ENCODE assay signal across 1 cellular context in the genomic region with DNA sequence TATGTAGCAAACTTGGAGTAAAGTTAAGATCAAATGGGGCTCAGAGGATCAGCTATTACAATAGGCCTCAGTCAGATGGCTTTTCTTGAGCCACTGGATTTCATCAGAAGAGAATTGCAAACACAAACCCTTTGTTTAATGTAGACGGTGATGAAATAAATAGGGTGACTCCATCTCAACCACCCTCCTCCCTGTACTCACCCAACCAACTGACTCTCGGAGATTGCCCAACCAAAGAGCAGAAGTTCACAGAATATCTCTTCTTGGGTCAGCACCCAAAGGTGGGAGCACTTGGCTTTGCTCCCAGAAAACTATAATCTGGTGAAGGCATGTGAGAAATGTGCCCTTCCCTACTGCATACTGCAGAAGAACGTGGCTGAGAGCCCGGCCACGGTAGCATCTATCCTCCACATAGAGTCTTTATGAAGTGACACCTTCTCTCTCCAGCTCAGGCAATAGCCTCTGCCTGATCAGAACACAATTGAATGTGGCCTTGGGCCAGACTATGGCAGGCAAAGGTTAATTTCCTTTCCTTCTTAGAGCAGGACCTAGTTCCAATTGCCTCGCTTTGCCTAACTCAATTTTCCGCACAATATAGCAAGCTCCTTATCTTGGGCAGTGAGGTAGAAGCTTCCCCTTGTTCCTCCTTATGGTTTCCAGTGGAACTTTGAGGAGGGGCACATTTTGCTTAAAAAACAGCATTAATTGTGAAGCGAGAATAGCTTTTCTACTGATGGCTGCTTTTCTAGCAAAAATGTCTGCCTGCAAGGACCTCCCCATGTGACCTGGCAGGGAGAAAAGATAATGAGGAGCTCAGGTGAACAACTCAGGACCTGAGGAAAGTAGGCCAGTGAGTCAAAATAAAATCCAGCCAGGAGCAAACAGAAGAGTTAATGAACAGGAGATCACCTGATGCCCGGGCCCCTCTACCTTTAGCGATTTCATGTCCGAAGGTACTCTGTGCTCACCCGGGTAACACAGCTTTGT.
A peak's percentile ranks its signal among the peaks of the same experiment; 100 is the strongest.
TF ChIP-seq lines count a peak whose summit lies in the region.

No MANE protein-coding gene starts in this region.

TF ChIP-seq in HepG2, 621 proteins besides CTCF, POLR2A, EP300 and RAD21 (continued from another document):
- TF ChIP-seq, protein P1, sequence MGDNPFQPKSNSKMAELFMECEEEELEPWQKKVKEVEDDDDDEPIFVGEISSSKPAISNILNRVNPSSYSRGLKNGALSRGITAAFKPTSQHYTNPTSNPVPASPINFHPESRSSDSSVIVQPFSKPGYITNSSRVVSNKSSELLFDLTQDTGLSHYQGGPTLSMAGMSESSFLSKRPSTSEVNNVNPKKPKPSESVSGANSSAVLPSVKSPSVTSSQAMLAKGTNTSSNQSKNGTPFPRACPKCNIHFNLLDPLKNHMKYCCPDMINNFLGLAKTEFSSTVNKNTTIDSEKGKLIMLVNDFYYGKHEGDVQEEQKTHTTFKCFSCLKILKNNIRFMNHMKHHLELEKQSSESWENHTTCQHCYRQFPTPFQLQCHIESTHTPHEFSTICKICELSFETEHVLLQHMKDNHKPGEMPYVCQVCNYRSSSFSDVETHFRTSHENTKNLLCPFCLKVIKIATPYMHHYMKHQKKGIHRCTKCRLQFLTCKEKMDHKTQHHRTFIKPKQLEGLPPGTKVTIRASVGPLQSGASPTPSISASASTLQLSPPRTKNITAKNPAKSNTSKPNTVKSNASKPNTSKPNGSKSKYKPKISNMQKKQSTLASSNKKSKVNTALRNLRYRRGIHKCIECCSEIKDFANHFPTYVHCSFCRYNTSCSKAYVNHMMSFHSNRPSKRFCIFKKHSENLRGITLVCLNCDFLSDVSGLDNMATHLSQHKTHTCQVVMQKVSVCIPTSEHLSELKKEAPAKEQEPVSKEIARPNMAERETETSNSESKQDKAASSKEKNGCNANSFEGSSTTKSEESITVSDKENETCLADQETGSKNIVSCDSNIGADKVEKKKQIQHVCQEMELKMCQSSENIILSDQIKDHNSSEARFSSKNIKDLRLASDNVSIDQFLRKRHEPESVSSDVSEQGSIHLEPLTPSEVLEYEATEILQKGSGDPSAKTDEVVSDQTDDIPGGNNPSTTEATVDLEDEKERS (CRISPR knock-in tag; IDR thresholded peaks at IDR 0.05): peak; percentile 64; the same call in 1 of the 2 replicates
- TF ChIP-seq SMAD9 (CRISPR knock-in tag; IDR thresholded peaks at IDR 0.05) (no peak), FOSL1 (CRISPR knock-in tag; IDR thresholded peaks at IDR 0.05; ENCODE audit: borderline replicate concordance) (0 out of 2 replicates have a peak, but pooled peaks have one; percentile 17), ATF1 (CRISPR knock-in tag; IDR thresholded peaks at IDR 0.05) (peak; percentile 63), SOX13 (IDR thresholded peaks at IDR 0.05) (peak; percentile 97), SOX13 (CRISPR knock-in tag; conservative IDR thresholded peaks at IDR 0.05 in 1 of 2, IDR thresholded peaks at IDR 0.05 in 1 of 2) (peak in 1 of 2 experiments; percentile 98; a peak in 2 of 4 replicates), ZNF781 (CRISPR knock-in tag; IDR thresholded peaks at IDR 0.05; ENCODE audit: borderline replicate concordance, not compliant biosample characterization) (peak; percentile 62), MTA1 (CRISPR knock-in tag; IDR thresholded peaks at IDR 0.05; ENCODE audit: borderline replicate concordance) (no peak)
- TF ChIP-seq, protein P2, sequence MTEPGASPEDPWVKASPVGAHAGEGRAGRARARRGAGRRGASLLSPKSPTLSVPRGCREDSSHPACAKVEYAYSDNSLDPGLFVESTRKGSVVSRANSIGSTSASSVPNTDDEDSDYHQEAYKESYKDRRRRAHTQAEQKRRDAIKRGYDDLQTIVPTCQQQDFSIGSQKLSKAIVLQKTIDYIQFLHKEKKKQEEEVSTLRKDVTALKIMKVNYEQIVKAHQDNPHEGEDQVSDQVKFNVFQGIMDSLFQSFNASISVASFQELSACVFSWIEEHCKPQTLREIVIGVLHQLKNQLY (CRISPR knock-in tag; IDR thresholded peaks at IDR 0.05): 0 out of 2 replicates have a peak, but pooled peaks have one; percentile 17
